In the genomic region with DNA sequence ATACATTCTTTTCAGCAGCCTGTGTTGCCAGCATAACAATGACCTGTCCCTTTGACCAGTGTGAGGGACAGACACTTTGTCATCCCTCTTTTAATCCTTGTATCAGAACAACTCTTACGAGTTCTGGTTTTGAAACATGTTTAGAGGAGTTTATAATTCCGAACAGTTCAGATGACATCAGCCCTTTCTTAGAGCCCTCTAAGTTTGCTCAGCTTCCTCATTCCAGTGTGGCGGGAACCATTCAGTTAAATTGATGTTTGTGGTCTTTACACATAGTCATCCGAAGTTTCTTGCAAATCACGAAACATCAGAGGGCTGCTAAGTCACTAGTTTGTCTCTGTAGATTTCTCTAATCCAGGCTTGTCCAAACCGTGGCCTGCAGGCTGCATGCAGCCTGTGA, we compare ENCODE assay signal across 8 cellular contexts.
DNase-seq lines count a peak whose midpoint lies in the region; ATAC-seq and TF ChIP-seq lines count a peak whose summit lies in the region.

No MANE protein-coding gene starts in this region.

- H3K27me3 ChIP-seq in fibroblast of lung (ENCODE audit: control insufficient read depth, insufficient read depth, low read length) (no peaks in the 10 kb centered on the region), ascending aorta (no peaks in the 10 kb centered on the region)

- H3K9me3 ChIP-seq in fibroblast of lung (ENCODE audit: control insufficient read depth, insufficient read depth, low read depth, low read length) (no peaks in the 10 kb centered on the region), ascending aorta (no peaks in the 10 kb centered on the region)

- no peaks in the 10 kb centered on the region for H4K20me1 ChIP-seq in fibroblast of lung (ENCODE audit: control insufficient read depth, extremely low read depth, insufficient read depth, low read length)

- peak; percentile 63 for DNase-seq in OCI-M1 (lab: John Stamatoyannopoulos, UW)
- peak; percentile 85 to 94 for DNase-seq in fibroblast of lung (ENCODE audit: low read depth in 2 of 2)
- DNase-seq in retina, result peak; percentile 71
- DNase-seq in hippocampal formation (lab: John Stamatoyannopoulos, UW), result no peak
- DNase-seq in activated CD4-positive, alpha-beta T cell treated with anti-CD3 and anti-CD28 coated beads, Interleukin-2, amount 50 U/mL, for 4 hours, result no peak
- DNase-seq in activated CD4-positive, alpha-beta T cell treated with anti-CD3 and anti-CD28 coated beads, Interleukin-2, amount 50 U/mL, for 1 hour, result no peak
- DNase-seq in ascending aorta (ENCODE audit: low spot score in 2 of 2), result no peak

- no peak for TF ChIP-seq CTCF in fibroblast of lung (conservative IDR thresholded peaks at IDR 0.05 in 1 of 2, IDR thresholded peaks at IDR 0.05 in 1 of 2; ENCODE audit: low read depth in 1 of 2, low read length in 2 of 2)
- TF ChIP-seq CTCF in ascending aorta (IDR thresholded peaks at IDR 0.05), result no peak

- H3K4me1 ChIP-seq in fibroblast of lung (ENCODE audit: control insufficient read depth, extremely low read depth, insufficient read depth, low read length) (peaks cover 7% of the 10 kb centered on the region), ascending aorta (peaks cover 3 to 6% of the 10 kb centered on the region in 2 donors)

- H3K4me3 ChIP-seq in fibroblast of lung (replicated peaks in 1 of 4; ENCODE audit: control extremely low read depth in 1 of 4, insufficient read depth in 1 of 4, low read depth in 3 of 4, low read length in 4 of 4) (peak overlapping the region in 1 of 4 experiments; percentile 28), ascending aorta (no peak overlapping the region)

- H3K27ac ChIP-seq in fibroblast of lung (ENCODE audit: insufficient read depth, low read length) (peak overlapping the region; percentile 76), ascending aorta (peak overlapping the region in 1 of 2 donors; percentile 14)

- no peak overlapping the region for H3K9ac ChIP-seq in fibroblast of lung (ENCODE audit: insufficient read depth, low read length)

- peak overlapping the region; percentile 64 for H3K4me2 ChIP-seq in fibroblast of lung (ENCODE audit: extremely low read depth, insufficient read depth, low read length)

- H3K36me3 ChIP-seq in fibroblast of lung (ENCODE audit: control insufficient read depth, insufficient read depth, low read length), result no peaks in the 10 kb centered on the region
- peaks cover 0 to 4% of the 10 kb centered on the region in 2 donors for H3K36me3 ChIP-seq in ascending aorta

- ATAC-seq in GM18505 (IDR thresholded peaks at IDR 0.05; ENCODE audit: unreplicated experiment), result peak; percentile 57

- no peak overlapping the region for H2AFZ ChIP-seq in fibroblast of lung (ENCODE audit: low read length)

- no peak for TF ChIP-seq POLR2A in GM18505 (IDR thresholded peaks at IDR 0.05; ENCODE audit: borderline replicate concordance, extremely low read depth, insufficient read depth, insufficient read length)

- H3K79me2 ChIP-seq in fibroblast of lung (ENCODE audit: control insufficient read depth, insufficient read depth, low read length), result peaks cover 21% of the 10 kb centered on the region

- intact Hi-C loops in ascending aorta (cut with DNase I), result loop anchor here (10.0 kb wide), 1 partner anchor 352 kb away; no protein-coding TSS in a partner anchor

Comparison
In these comparisons a context has a peak if more than half of its experiments do, and no peak if none do; other contexts are left out.
1. DNase-seq: peak in OCI-M1 (single experiment), fibroblast of lung (2 of 2) and retina (single experiment); none in hippocampal formation (0 of 2), activated CD4-positive, alpha-beta T cell treated with anti-CD3 and anti-CD28 coated beads, Interleukin-2, amount 50 U/mL, for 4 hours (0 of 2), activated CD4-positive, alpha-beta T cell treated with anti-CD3 and anti-CD28 coated beads, Interleukin-2, amount 50 U/mL, for 1 hour (single experiment) and ascending aorta (0 of 2).